8 cellular contexts compared by ENCODE assay signal in genomic region chr6:125957845-125958244, GRCh38. TPM values are rescaled to one million over a fixed set of nuclear protein-coding genes. Genes with fewer than 3 reads are reported as not detected.
DNase-seq lines count a peak whose midpoint lies in the region; ATAC-seq, FAIRE-seq and TF ChIP-seq lines count a peak whose summit lies in the region.

No MANE protein-coding gene starts in this region.

- WGBS in K562 (ENCODE audit: insufficient coverage, low coverage, missing lambda C conversion rate), result 12% methylated on average over 4 of the region's 4 CpGs
- WGBS in urinary bladder, result 29% methylated on average over 4 of the region's 4 CpGs

- peak; percentile 69 for FAIRE-seq in K562 (lab: Jason Lieb, UNC)

- peaks cover 18% of the 10 kb centered on the region for H3K4me1 ChIP-seq in CD4-positive, CD25-positive, alpha-beta regulatory T cell (ENCODE audit: control insufficient read depth, insufficient read depth, low read length, poor library complexity, severe bottlenecking)
- peaks cover 33 to 38% of the 10 kb centered on the region in 2 experiments for H3K4me1 ChIP-seq in K562 (replicated peaks in 1 of 2; ENCODE audit: control insufficient read depth in 2 of 2, insufficient read depth in 2 of 2, low read length in 2 of 2)
- H3K4me1 ChIP-seq in urinary bladder (ENCODE audit: insufficient read depth), result peaks cover 3% of the 10 kb centered on the region

- no peaks in the 10 kb centered on the region for H4K20me1 ChIP-seq in K562 (replicated peaks; ENCODE audit: control insufficient read depth, insufficient read depth, low read length)

- TF ChIP-seq RAD21 in K562 (CRISPR knock-in tag; conservative IDR thresholded peaks at IDR 0.05 in 1 of 2, IDR thresholded peaks at IDR 0.05 in 1 of 2), result no peak

- DNase-seq in CD4-positive, CD25-positive, alpha-beta regulatory T cell, result peak in 1 of 3 donors; percentile 24
- peak; percentile 69 to 76 for DNase-seq in Kasumi-1 (lab: John Stamatoyannopoulos, UW)
- peak in 3 of 4 experiments; percentile 37 to 68 (median 43) for DNase-seq in K562 (ENCODE audit: extremely low read depth in 1 of 4, low spot score in 3 of 4)
- DNase-seq in left colon, result peak in 1 of 2 donors; percentile 44
- no peak for DNase-seq in activated effector memory CD4-positive, alpha-beta T cell treated with Interleukin-2 at 50 U/mL for 16 hours
- DNase-seq in activated naive CD8-positive, alpha-beta T cell treated with anti-CD3 and anti-CD28 coated beads, Interleukin-2, amount 50 U/mL, for 24 hours, result no peak
- DNase-seq in D341Med (ENCODE audit: low spot score), result no peak

- no peak overlapping the region for H3K4me3 Mint-ChIP-seq in CD4-positive, CD25-positive, alpha-beta regulatory T cell
- H3K4me3 Mint-ChIP-seq in activated naive CD8-positive, alpha-beta T cell treated with anti-CD3 and anti-CD28 coated beads, Interleukin-2, amount 50 U/mL, for 24 hours, result no peak overlapping the region

- intact Hi-C loops in K562 (cut with micrococcal nuclease) (loop anchor here (1.0 to 5.0 kb wide), 4 partner anchors 16 to 651 kb away; no protein-coding TSS in a partner anchor), left colon (cut with DNase I, micrococcal nuclease) (loop anchor here in 1 of 2 donors (5.0 to 10.0 kb wide), 2 partner anchors 103 to 176 kb away; no protein-coding TSS in a partner anchor)

- H3K9me1 ChIP-seq in K562 (ENCODE audit: control insufficient read depth, insufficient read depth, low read length), result no peaks in the 10 kb centered on the region

- peak overlapping the region; percentile 88 for H3K4me2 ChIP-seq in K562 (ENCODE audit: insufficient read depth, low read length)

- TF ChIP-seq CTCF in K562 (IDR thresholded peaks at IDR 0.05 in 2 of 3, conservative IDR thresholded peaks at IDR 0.05 in 1 of 3; ENCODE audit: insufficient read depth in 2 of 3, low read depth in 1 of 3, low read length in 3 of 3), result no peak

- H3K9me3 ChIP-seq in CD4-positive, CD25-positive, alpha-beta regulatory T cell (ENCODE audit: control insufficient read depth in 2 of 2, low read length in 2 of 2), result no peaks in the 10 kb centered on the region
- H3K9me3 ChIP-seq in K562 (replicated peaks; ENCODE audit: control insufficient read depth, insufficient read depth, low read depth, low read length), result no peaks in the 10 kb centered on the region

- POLR2A ChIA-PET in K562 (lab: Yijun Ruan, JAX), result interaction anchor here (0.6 to 2.7 kb wide), 10 partner anchors 9 to 203 kb away, joined by 3 to 26 read pairs (median 4); partner anchors contain the start of gene TRMT11

- peaks cover 5% of the 10 kb centered on the region for H3K27me3 Mint-ChIP-seq in CD4-positive, CD25-positive, alpha-beta regulatory T cell
- no peaks in the 10 kb centered on the region for H3K27me3 Mint-ChIP-seq in activated naive CD8-positive, alpha-beta T cell treated with anti-CD3 and anti-CD28 coated beads, Interleukin-2, amount 50 U/mL, for 24 hours

- peaks cover under 1% of the 10 kb centered on the region for H3K36me3 Mint-ChIP-seq in CD4-positive, CD25-positive, alpha-beta regulatory T cell
- H3K36me3 Mint-ChIP-seq in activated naive CD8-positive, alpha-beta T cell treated with anti-CD3 and anti-CD28 coated beads, Interleukin-2, amount 50 U/mL, for 24 hours (ENCODE audit: low read depth), result no peaks in the 10 kb centered on the region

- no peaks in the 10 kb centered on the region for H3K36me3 ChIP-seq in CD4-positive, CD25-positive, alpha-beta regulatory T cell (ENCODE audit: control insufficient read depth, insufficient read depth, low read length)
- H3K36me3 ChIP-seq in K562 (ENCODE audit: control insufficient read depth, insufficient read depth, low read length) (peaks cover 3% of the 10 kb centered on the region; the same call in 2 of the 3 replicates), urinary bladder (ENCODE audit: insufficient read depth) (peaks cover 4% of the 10 kb centered on the region)

- no peak overlapping the region for H3K27ac Mint-ChIP-seq in CD4-positive, CD25-positive, alpha-beta regulatory T cell
- no peak overlapping the region for H3K27ac Mint-ChIP-seq in activated naive CD8-positive, alpha-beta T cell treated with anti-CD3 and anti-CD28 coated beads, Interleukin-2, amount 50 U/mL, for 24 hours

- peak overlapping the region in 1 of 2 experiments; percentile 86; a peak in 2 of 4 replicates for H3K9ac ChIP-seq in K562 (ENCODE audit: insufficient read depth in 1 of 2, low read depth in 2 of 2, low read length in 2 of 2)

- H2AFZ ChIP-seq in K562 (ENCODE audit: low read depth, low read length), result peak overlapping the region; percentile 96

- TSS peak; percentile 68 for BruUV-seq in K562 (replicated peaks; lab: Mats Ljungman, UMichigan)

- CTCF ChIA-PET in K562 (lab: Yijun Ruan, JAX; ENCODE audit: low intra/inter-chr PET ratio), result interaction anchor here (1.9 kb wide), 2 partner anchors 51 to 69 kb away, joined by 7 to 8 read pairs; no protein-coding TSS in a partner anchor

- H3K4me1 Mint-ChIP-seq in CD4-positive, CD25-positive, alpha-beta regulatory T cell, result peaks cover 14 to 18% (median 16%) of the 10 kb centered on the region in 4 donors
- peaks cover 10% of the 10 kb centered on the region for H3K4me1 Mint-ChIP-seq in activated naive CD8-positive, alpha-beta T cell treated with anti-CD3 and anti-CD28 coated beads, Interleukin-2, amount 50 U/mL, for 24 hours

- no peak for ATAC-seq in CD4-positive, CD25-positive, alpha-beta regulatory T cell (ENCODE audit: low read depth in 2 of 2)
- peak; percentile 51 for ATAC-seq in K562
- ATAC-seq in left colon, result peak; percentile 70
- no peak for ATAC-seq in activated naive CD8-positive, alpha-beta T cell treated with anti-CD3 and anti-CD28 coated beads, Interleukin-2, amount 50 U/mL, for 24 hours

- no peak overlapping the region for H3K27ac ChIP-seq in CD4-positive, CD25-positive, alpha-beta regulatory T cell (ENCODE audit: insufficient read depth, low read length, poor library complexity, severe bottlenecking)
- H3K27ac ChIP-seq in K562 (ENCODE audit: extremely low read depth, low read depth, low read length) (peak overlapping the region; percentile 89), urinary bladder (ENCODE audit: low read depth) (no peak overlapping the region)

- peaks cover 2% of the 10 kb centered on the region for H3K27me3 ChIP-seq in CD4-positive, CD25-positive, alpha-beta regulatory T cell (ENCODE audit: control insufficient read depth, insufficient read depth, low read length)
- H3K27me3 ChIP-seq in K562 (ENCODE audit: control insufficient read depth in 2 of 2, insufficient read depth in 2 of 2, low read length in 2 of 2), result no peaks in the 10 kb centered on the region

- no peak for TF ChIP-seq POLR2A in K562 (conservative IDR thresholded peaks at IDR 0.05)

- H3K4me3 ChIP-seq in CD4-positive, CD25-positive, alpha-beta regulatory T cell (ENCODE audit: low read depth, low read length), result peak overlapping the region; percentile 91
- H3K4me3 ChIP-seq in K562 (peak overlapping the region; percentile 86), urinary bladder (ENCODE audit: low read depth, low read length) (peak overlapping the region; percentile 79)

- H3K9me3 Mint-ChIP-seq in CD4-positive, CD25-positive, alpha-beta regulatory T cell, result no peaks in the 10 kb centered on the region
- no peaks in the 10 kb centered on the region for H3K9me3 Mint-ChIP-seq in activated naive CD8-positive, alpha-beta T cell treated with anti-CD3 and anti-CD28 coated beads, Interleukin-2, amount 50 U/mL, for 24 hours

- peak; percentile 31 for TF ChIP-seq EP300 in K562 (IDR thresholded peaks at IDR 0.05; ENCODE audit: low read length)

- in situ Hi-C loops in K562 (cut with MboI), result loop anchor here (5.0 kb wide), 1 partner anchor 101 kb away; no protein-coding TSS in a partner anchor

- peaks cover 38% of the 10 kb centered on the region for H3K79me2 ChIP-seq in K562 (ENCODE audit: control insufficient read depth, insufficient read depth, low read length)

RNA-seq across cellular contexts. Expression of gene HINT3, which starts 1.3 kb away (rescaled TPM):
- total RNA-seq in CD4-positive, CD25-positive, alpha-beta regulatory T cell, result 11.6 TPM
- polyA plus RNA-seq in CD4-positive, CD25-positive, alpha-beta regulatory T cell, result 10 to 100 TPM in 2 of 4 donors, 1 to 10 TPM in 2; 8.3 to 13.9 (median 9.8) TPM
- total RNA-seq in K562 (2011; cell fraction: chromatin; rRNA removed; ENCODE audit: low replicate concordance), result 1.1 and 2.9 TPM in 2 replicates
- total RNA-seq in K562 (2011; cell fraction: nucleolus; rRNA removed), result 1.2 and 1.3 TPM in 2 replicates
- total RNA-seq in K562 (2011; cell fraction: nucleoplasm; rRNA removed), result 2.2 and 4.0 TPM in 2 replicates
- 11.8 and 13.7 TPM in 2 replicates for total RNA-seq in K562 (2014; rRNA removed)
- total RNA-seq in K562 (2014; rRNA removed; fragmentation: Illumina TruSeq; extraction: Trizol), result 16.6 and 16.9 TPM in 2 replicates
- 14.6 and 16.2 TPM in 2 replicates for total RNA-seq in K562 (2015; rRNA removed; fragmentation: Illumina TruSeq; extraction: Trizol)
- total RNA-seq in K562 (2021), result 10.8 and 11.3 TPM in 2 replicates
- polyA plus RNA-seq in K562 (2011; rRNA removed), result 4.7 and 5.1 TPM in 2 replicates
- 2.4 and 2.8 TPM in 2 replicates for polyA plus RNA-seq in K562 (2011; cell fraction: cytosol; rRNA removed)
- polyA plus RNA-seq in K562 (2011; cell fraction: nucleus; rRNA removed), result 0.98 and 1.3 TPM in 2 replicates
- 15.3 and 21.7 TPM in 2 replicates for polyA plus RNA-seq in K562 (2012)
- 12.6 and 13.7 TPM in 2 replicates for polyA plus RNA-seq in K562 (2014; fragmentation: Illumina TruSeq; extraction: Trizol)
- polyA plus RNA-seq in K562 (2014; fragmentation: Nextera tagmentation; extraction: Ambion mirVana), result 1 to 10 TPM; 1.4 to 1.9 TPM
- polyA plus RNA-seq in K562 (2014; rRNA removed), result 7.6 and 8.9 TPM in 2 replicates
- polyA minus RNA-seq in K562 (2011; rRNA and poly(A)+ RNA removed), result 3.1 and 4.7 TPM in 2 replicates
- polyA minus RNA-seq in K562 (2011; cell fraction: cytosol; rRNA and poly(A)+ RNA removed), result 3.5 and 6.0 TPM in 2 replicates
- 1.3 and 2.2 TPM in 2 replicates for polyA minus RNA-seq in K562 (2011; cell fraction: nucleus; rRNA and poly(A)+ RNA removed)
- 10 to 100 TPM; 24.7 to 25.7 TPM for total RNA-seq in left colon
- total RNA-seq in urinary bladder, result 44.8 TPM
- polyA plus RNA-seq in urinary bladder, result 25.5 TPM

RNA-seq across cellular contexts. Expression of gene TRMT11, which starts 28.5 kb away (rescaled TPM):
- 16.9 TPM for total RNA-seq in CD4-positive, CD25-positive, alpha-beta regulatory T cell
- 10 to 100 TPM in 1 of 4 donors, 1 to 10 TPM in 3; 5.7 to 12.0 (median 9.7) TPM for polyA plus RNA-seq in CD4-positive, CD25-positive, alpha-beta regulatory T cell
- 88.5 and 187 TPM in 2 replicates for total RNA-seq in K562 (2011; cell fraction: chromatin; rRNA removed; ENCODE audit: low replicate concordance)
- total RNA-seq in K562 (2011; cell fraction: nucleolus; rRNA removed), result 41.2 and 47.4 TPM in 2 replicates
- total RNA-seq in K562 (2011; cell fraction: nucleoplasm; rRNA removed), result 59.8 and 74.4 TPM in 2 replicates
- total RNA-seq in K562 (2014; rRNA removed) (38.2 and 40.5 TPM in 2 replicates), K562 (2014; rRNA removed; fragmentation: Illumina TruSeq; extraction: Trizol) (60.8 and 68.2 TPM in 2 replicates), K562 (2015; rRNA removed; fragmentation: Illumina TruSeq; extraction: Trizol) (47.2 and 53.0 TPM in 2 replicates), K562 (2021) (38.8 and 41.3 TPM in 2 replicates), left colon (10 to 100 TPM; 15.9 to 17.2 TPM), urinary bladder (43.1 TPM)
- polyA plus RNA-seq in K562 (2011; rRNA removed) (68.1 and 88.0 TPM in 2 replicates), K562 (2014; fragmentation: Illumina TruSeq; extraction: Trizol) (34.8 and 46.8 TPM in 2 replicates), K562 (2014; fragmentation: Nextera tagmentation; extraction: Ambion mirVana) (10 to 100 TPM; 72.4 to 76.3 TPM), K562 (2014; rRNA removed) (59.6 and 59.8 TPM in 2 replicates), urinary bladder (14.9 TPM)
- polyA plus RNA-seq in K562 (2011; cell fraction: cytosol; rRNA removed), result 8.9 and 26.0 TPM in 2 replicates
- polyA plus RNA-seq in K562 (2011; cell fraction: nucleus; rRNA removed), result 136 and 190 TPM in 2 replicates
- polyA plus RNA-seq in K562 (2012), result 23.3 and 23.7 TPM in 2 replicates
- polyA minus RNA-seq in K562 (2011; rRNA and poly(A)+ RNA removed), result 99.9 and 108 TPM in 2 replicates
- 23.4 and 24.7 TPM in 2 replicates for polyA minus RNA-seq in K562 (2011; cell fraction: cytosol; rRNA and poly(A)+ RNA removed)
- polyA minus RNA-seq in K562 (2011; cell fraction: nucleus; rRNA and poly(A)+ RNA removed), result 117 and 147 TPM in 2 replicates

Comparison
In these comparisons a context has a peak if more than half of its experiments do, and no peak if none do; other contexts are left out.
1. ATAC-seq: peak in K562 (single experiment) and left colon (single experiment); none in CD4-positive, CD25-positive, alpha-beta regulatory T cell (0 of 2) and activated naive CD8-positive, alpha-beta T cell treated with anti-CD3 and anti-CD28 coated beads, Interleukin-2, amount 50 U/mL, for 24 hours (single experiment).
2. DNase-seq: peak in Kasumi-1 (2 of 2) and K562 (3 of 4); none in activated effector memory CD4-positive, alpha-beta T cell treated with Interleukin-2 at 50 U/mL for 16 hours (single experiment), activated naive CD8-positive, alpha-beta T cell treated with anti-CD3 and anti-CD28 coated beads, Interleukin-2, amount 50 U/mL, for 24 hours (single experiment) and D341Med (single experiment).
3. Peak in every context shown above with its lines, with median percentiles within 50 percentile points of each other: H3K4me3 ChIP-seq.